20 cellular contexts compared by ENCODE assay signal in the genomic region with DNA sequence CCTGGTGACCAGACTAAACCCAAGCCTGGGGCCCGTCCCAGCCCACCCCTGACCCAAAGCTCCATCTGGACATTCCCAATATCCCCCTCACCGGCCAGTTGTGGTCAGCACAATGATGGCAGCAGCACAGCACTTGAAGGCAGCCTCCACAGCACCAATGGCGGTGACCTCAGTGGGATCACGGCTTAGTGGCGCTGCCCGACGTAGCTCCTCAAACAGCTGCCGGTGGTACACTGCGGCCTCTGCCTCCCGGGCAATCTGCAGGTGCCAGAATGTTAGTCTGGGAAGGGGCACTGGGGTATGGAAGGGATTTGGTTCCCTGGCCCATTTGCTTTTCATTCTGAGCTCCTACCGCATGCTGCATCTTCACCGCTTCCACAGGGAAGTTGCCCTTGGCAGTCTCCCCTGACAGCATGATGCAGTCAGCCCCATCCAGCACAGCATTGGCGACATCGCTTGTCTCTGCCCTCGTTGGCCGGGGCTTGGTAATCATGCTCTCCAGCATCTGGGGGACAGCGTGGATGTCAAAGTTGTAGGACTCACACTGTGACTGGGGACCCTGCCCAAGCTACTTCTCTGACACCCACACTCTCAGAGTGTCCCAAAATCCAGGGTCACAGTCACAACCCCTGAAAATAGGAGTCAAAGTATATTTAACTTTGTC. TPM values are rescaled to one million over a fixed set of nuclear protein-coding genes. Genes with fewer than 3 reads are reported as not detected.
A peak's percentile ranks its signal among the peaks of the same experiment; 100 is the strongest.
DNase-seq lines count a peak whose midpoint lies in the region; FAIRE-seq and TF ChIP-seq lines count a peak whose summit lies in the region.
"Had no signal": no experiment of that assay in that cellular context is flagged by ENCODE, and none has a peak within 500 bp of the region (broad histone marks: within the 10 kb centered on the region; RNA-seq: fewer than 3 reads in every experiment).

No MANE protein-coding gene starts in this region.

- H3K9me3 ChIP-seq in astrocyte (ENCODE audit: insufficient read depth, low read depth, low read length) (peaks cover 3% of the 10 kb centered on the region), H1 (ENCODE audit: insufficient read depth in 2 of 2, low read depth in 1 of 2, low read length in 1 of 2) (no peaks in the 10 kb centered on the region), osteoblast (ENCODE audit: low read depth, low read length) (no peaks in the 10 kb centered on the region)

- DNase-seq in astrocyte (ENCODE audit: low read depth) = no peak
- no peak for DNase-seq in H1 (ENCODE audit: low read depth in 1 of 2, low spot score in 2 of 2)
- peak; percentile 50 for DNase-seq in osteoblast (ENCODE audit: insufficient read length, low spot score, missing footprints)
- no peak for DNase-seq in GF-D8 (lab: John Stamatoyannopoulos, UW)
- no peak for DNase-seq in DMS53 treated with DMSO at 0.1 percent for 48 hours (lab: John Stamatoyannopoulos, UW; ENCODE audit: unreplicated experiment)
- DNase-seq in DMS 273 (lab: John Stamatoyannopoulos, UW; ENCODE audit: unreplicated experiment) = no peak
- DNase-seq: C1 segment of cervical spinal cord; Calu3; CD4-positive, alpha-beta memory T cell; COR-L47; DMS153; DMS79; EL; GDM1; GOT3; H7; HCEC 1CT had no signal

- no peak overlapping the region for H2BK5ac ChIP-seq in H1 (ENCODE audit: low read depth, low read length)

- no peak for TF ChIP-seq RAD21 in H1 (IDR thresholded peaks at IDR 0.05 in 1 of 2, conservative IDR thresholded peaks at IDR 0.05 in 1 of 2; ENCODE audit: low read depth in 2 of 2, low read length in 2 of 2)

- WGBS in H1 (ENCODE audit: extremely low coverage in 1 of 2, insufficient coverage in 1 of 2, insufficient read length in 1 of 2, insufficient replicate concordance in 2 of 2, low coverage in 1 of 2, low lambda C conversion rate in 2 of 2, missing lambda C conversion rate in 1 of 2), 2 experiments = 94% methylated on average over 17 of the region's 17 CpGs; no CpG with 5 or more reads in 1 of the 2 experiments

- no peak overlapping the region for H4K91ac ChIP-seq in H1 (replicated peaks; ENCODE audit: insufficient read length, low read length)

- no peak overlapping the region for H3K14ac ChIP-seq in H1 (ENCODE audit: insufficient read length)

- H3K23me2 ChIP-seq in H1 (ENCODE audit: low read depth, low read length) = peaks cover 5% of the 10 kb centered on the region; the same call in 1 of the 2 replicates

- H2BK120ac ChIP-seq in H1 (replicated peaks; ENCODE audit: low read depth, low read length) = no peak overlapping the region

- peaks cover 7% of the 10 kb centered on the region for H3K36me3 Mint-ChIP-seq in astrocyte (ENCODE audit: low read depth, unreplicated experiment)
- H3K36me3 Mint-ChIP-seq: CD4-positive, alpha-beta memory T cell had no signal

- peaks cover 66% of the 10 kb centered on the region for H3K27me3 Mint-ChIP-seq in astrocyte (ENCODE audit: low read depth, unreplicated experiment)

- TF ChIP-seq EP300 in H1 (IDR thresholded peaks at IDR 0.05; ENCODE audit: borderline replicate concordance in 1 of 2, low read depth in 2 of 2, low read length in 2 of 2) = no peak

- H2AFZ ChIP-seq in astrocyte (ENCODE audit: low read depth, low read length) = no peak overlapping the region
- no peak overlapping the region for H2AFZ ChIP-seq in H1 (ENCODE audit: low read length)
- no peak overlapping the region for H2AFZ ChIP-seq in osteoblast (ENCODE audit: low read length)

- no peak overlapping the region for H3K4ac ChIP-seq in H1 (replicated peaks; ENCODE audit: insufficient read length, low read depth, low read length)

- H2BK15ac ChIP-seq in H1 (ENCODE audit: low read length) = 0 out of 2 replicates have a peak overlapping the region, but pooled peaks have one; percentile 3

- no peak overlapping the region for H2BK12ac ChIP-seq in H1 (ENCODE audit: low read depth, low read length)

- H3K4me1 Mint-ChIP-seq in astrocyte (ENCODE audit: low read depth, unreplicated experiment) = no peaks in the 10 kb centered on the region

- no peaks in the 10 kb centered on the region for H3K36me3 ChIP-seq in astrocyte (ENCODE audit: insufficient read depth, low read length)
- H3K36me3 ChIP-seq in H1 (ENCODE audit: control insufficient read depth in 2 of 4, insufficient read depth in 4 of 4, low read length in 3 of 4) = no peaks in the 10 kb centered on the region
- H3K36me3 ChIP-seq in osteoblast (ENCODE audit: insufficient read depth, low read length) = no peaks in the 10 kb centered on the region

- CTCF ChIA-PET in H1 (lab: Charles Lee; ENCODE audit: partially characterized antibody) = interaction anchor here (0.6 to 6.3 kb wide), 9 partner anchors 14 to 53 kb away, joined by 3 to 37 read pairs (median 5); a partner anchor contains a TSS

- H3K79me1 ChIP-seq in H1 (ENCODE audit: low read depth, low read length) = no peaks in the 10 kb centered on the region

- H3K4me3 Mint-ChIP-seq in astrocyte (ENCODE audit: unreplicated experiment) = peak overlapping the region; percentile 60
- H3K4me3 Mint-ChIP-seq: CD4-positive, alpha-beta memory T cell had no signal

- H4K20me1 ChIP-seq in astrocyte (ENCODE audit: insufficient read depth, low read length) = no peaks in the 10 kb centered on the region
- H4K20me1 ChIP-seq in H1 (replicated peaks in 1 of 2; ENCODE audit: control insufficient read depth in 1 of 2, insufficient read depth in 2 of 2, low read length in 2 of 2) = no peaks in the 10 kb centered on the region
- H4K20me1 ChIP-seq in osteoblast (ENCODE audit: insufficient read depth, low read length) = no peaks in the 10 kb centered on the region

- H3K4me2 ChIP-seq in astrocyte (ENCODE audit: low read length) (no peak overlapping the region), H1 (ENCODE audit: insufficient read depth in 1 of 2, low read depth in 2 of 2, low read length in 2 of 2) (no peak overlapping the region), osteoblast (ENCODE audit: insufficient read depth, low read length) (no peak overlapping the region)

- H3K18ac ChIP-seq in H1 (ENCODE audit: extremely low read depth, low read length) = no peak overlapping the region

- no peak for FAIRE-seq in astrocyte (lab: Jason Lieb, UNC)
- no peak for FAIRE-seq in H1 (lab: Jason Lieb, UNC)
- FAIRE-seq: GM12891 had no signal

- H2BK20ac ChIP-seq in H1 (ENCODE audit: low read length) = no peak overlapping the region

- no peak overlapping the region for H3K27ac Mint-ChIP-seq in astrocyte (ENCODE audit: unreplicated experiment)
- H3K27ac Mint-ChIP-seq: CD4-positive, alpha-beta memory T cell had no signal

- TF ChIP-seq CTCF in astrocyte (IDR thresholded peaks at IDR 0.05; ENCODE audit: insufficient read depth, low read depth, low read length) (no peak), H1 (IDR thresholded peaks at IDR 0.05; ENCODE audit: control extremely low read depth in 1 of 3, insufficient read depth in 1 of 3, low read depth in 1 of 3, low read length in 3 of 3) (no peak), osteoblast (IDR thresholded peaks at IDR 0.05; ENCODE audit: extremely low read depth, low read depth, low read length) (no peak)

- no peak overlapping the region for H4K8ac ChIP-seq in H1 (ENCODE audit: extremely low read depth, insufficient read depth, low read length)

- no peak overlapping the region for H3K56ac ChIP-seq in H1 (replicated peaks; ENCODE audit: insufficient read length, low read depth, low read length)

- POLR2A ChIA-PET in H1 (lab: Charles Lee; ENCODE audit: partially characterized antibody) = interaction anchor here (1.5 to 3.0 kb wide), 6 partner anchors 11 to 43 kb away, joined by 4 to 10 read pairs (median 8); a partner anchor contains a TSS

- H3K4me3 ChIP-seq in astrocyte (ENCODE audit: insufficient read depth, low read depth, low read length) = no peak overlapping the region
- no peak overlapping the region for H3K4me3 ChIP-seq in H1 (ENCODE audit: extremely low read depth in 1 of 4, insufficient read depth in 2 of 4, low read depth in 3 of 4, low read length in 4 of 4)
- no peak overlapping the region for H3K4me3 ChIP-seq in osteoblast (ENCODE audit: insufficient read depth, low read length)

- H3K23ac ChIP-seq in H1 (ENCODE audit: insufficient read length) = no peak overlapping the region

- H3K9me3 Mint-ChIP-seq in astrocyte (ENCODE audit: unreplicated experiment) = peaks cover 3% of the 10 kb centered on the region

- no peak for TF ChIP-seq POLR2A in H1 (IDR thresholded peaks at IDR 0.05; ENCODE audit: control extremely low read depth in 1 of 2, low read depth in 2 of 2, low read length in 2 of 2)

- H3K27ac ChIP-seq in astrocyte (ENCODE audit: low read depth, low read length) = no peak overlapping the region
- no peak overlapping the region for H3K27ac ChIP-seq in H1 (ENCODE audit: low read depth, low read length)
- H3K27ac ChIP-seq in osteoblast (ENCODE audit: low read depth, low read length) = no peak overlapping the region

- H3K4me1 ChIP-seq in astrocyte (ENCODE audit: insufficient read depth, low read length) (no peaks in the 10 kb centered on the region), H1 (replicated peaks in 1 of 4; ENCODE audit: control insufficient read depth in 3 of 4, insufficient read depth in 4 of 4, low read length in 3 of 4) (peaks cover 3 to 23% (median 10%) of the 10 kb centered on the region in 4 experiments; a peak in 6 of 7 replicates), osteoblast (ENCODE audit: insufficient read depth, low read length) (no peaks in the 10 kb centered on the region)

- H2AK5ac ChIP-seq in H1 (ENCODE audit: low read depth, low read length) = no peak overlapping the region

- H4K5ac ChIP-seq in H1 (ENCODE audit: insufficient read length, low read depth, low read length) = no peak overlapping the region

- H3K9ac ChIP-seq in astrocyte (ENCODE audit: low read length) (no peak overlapping the region), H1 (replicated peaks in 1 of 4; ENCODE audit: extremely low read depth in 1 of 4, low read depth in 3 of 4, low read length in 3 of 4) (no peak overlapping the region)

- H3K79me2 ChIP-seq in astrocyte (ENCODE audit: insufficient read depth, low read length) (no peaks in the 10 kb centered on the region), H1 (ENCODE audit: control insufficient read depth in 1 of 2, insufficient read depth in 2 of 2, low read length in 2 of 2) (no peaks in the 10 kb centered on the region), osteoblast (ENCODE audit: insufficient read depth, low read length) (no peaks in the 10 kb centered on the region)

- H3K27me3 ChIP-seq in astrocyte (ENCODE audit: insufficient read depth, low read length) (peaks cover 37% of the 10 kb centered on the region), H1 (replicated peaks in 1 of 4; ENCODE audit: control insufficient read depth in 3 of 4, extremely low read depth in 1 of 4, insufficient read depth in 3 of 4, low read length in 3 of 4) (peaks cover 0 to 23% (median 14%) of the 10 kb centered on the region in 4 experiments; a peak in 5 of 7 replicates), osteoblast (ENCODE audit: insufficient read depth, low read length) (peaks cover 48% of the 10 kb centered on the region)

RNA-seq across cellular contexts. Expression of a gene that starts 8.0 kb away (rescaled TPM):
- not detected in 2 replicates for total RNA-seq in astrocyte
- total RNA-seq in H1 (2021; fragmentation: NEBNext Ultra II Directional; extraction: Animal tissue kit (Norgen Biotek cat#: 25700)) = 2.3 and 2.4 TPM in 2 replicates
- polyA plus RNA-seq in H1 (2011; rRNA removed) = 7.5 and 9.9 TPM in 2 replicates
- polyA plus RNA-seq in H1 (2011; cell fraction: cytosol; rRNA removed) = 7.1 TPM
- 8.5 TPM for polyA plus RNA-seq in H1 (2011; cell fraction: nucleus; rRNA removed)
- polyA plus RNA-seq in H1 (2012, experiment 1 of 2) = 2.9 to 5.2 TPM (median 4.0 TPM) in 4 replicates
- 4.1 TPM for polyA plus RNA-seq in H1 (2012, experiment 2 of 2)
- 0.93 TPM for polyA plus RNA-seq in H1 (2013, experiment 1 of 2)
- 0.96 TPM for polyA plus RNA-seq in H1 (2013, experiment 2 of 2)
- 2.8 and 3.7 TPM in 2 replicates for polyA minus RNA-seq in H1 (2011; rRNA and poly(A)+ RNA removed)
- 1.5 TPM for polyA minus RNA-seq in H1 (2011; cell fraction: cytosol; rRNA and poly(A)+ RNA removed)
- 1.1 TPM for polyA minus RNA-seq in H1 (2011; cell fraction: nucleus; rRNA and poly(A)+ RNA removed)
- not detected in 2 replicates for total RNA-seq in osteoblast
- total RNA-seq: A172; A673; Calu3; CD4-positive, alpha-beta memory T cell had no signal
- polyA plus RNA-seq: CD4-positive, alpha-beta memory T cell had no signal

RNA-seq across cellular contexts. Expression of a gene that starts 15.4 kb away (rescaled TPM):
- 153 and 217 TPM in 2 replicates for total RNA-seq in astrocyte
- total RNA-seq in H1 (2021; fragmentation: NEBNext Ultra II Directional; extraction: Animal tissue kit (Norgen Biotek cat#: 25700)) = 368 and 370 TPM in 2 replicates
- 234 and 267 TPM in 2 replicates for polyA plus RNA-seq in H1 (2011; rRNA removed)
- polyA plus RNA-seq in H1 (2011; cell fraction: cytosol; rRNA removed) = 353 TPM
- polyA plus RNA-seq in H1 (2011; cell fraction: nucleus; rRNA removed) = 245 TPM
- 352 to 469 TPM (median 417 TPM) in 4 replicates for polyA plus RNA-seq in H1 (2012, experiment 1 of 2)
- 350 TPM for polyA plus RNA-seq in H1 (2012, experiment 2 of 2)
- 351 TPM for polyA plus RNA-seq in H1 (2013, experiment 1 of 2)
- polyA plus RNA-seq in H1 (2013, experiment 2 of 2) = 364 TPM
- polyA minus RNA-seq in H1 (2011; rRNA and poly(A)+ RNA removed) = 183 and 260 TPM in 2 replicates
- polyA minus RNA-seq in H1 (2011; cell fraction: cytosol; rRNA and poly(A)+ RNA removed) = 103 TPM
- 97.7 TPM for polyA minus RNA-seq in H1 (2011; cell fraction: nucleus; rRNA and poly(A)+ RNA removed)
- 191 and 216 TPM in 2 replicates for total RNA-seq in osteoblast

RNA-seq across cellular contexts. Expression of a gene that starts 16.0 kb away (rescaled TPM):
- total RNA-seq in astrocyte = 3.4 and 3.6 TPM in 2 replicates
- total RNA-seq in H1 (2021; fragmentation: NEBNext Ultra II Directional; extraction: Animal tissue kit (Norgen Biotek cat#: 25700)) = 5.5 and 6.4 TPM in 2 replicates
- 7.3 and 8.8 TPM in 2 replicates for polyA plus RNA-seq in H1 (2011; rRNA removed)
- 8.3 TPM for polyA plus RNA-seq in H1 (2011; cell fraction: cytosol; rRNA removed)
- polyA plus RNA-seq in H1 (2011; cell fraction: nucleus; rRNA removed) = 41.0 TPM
- polyA plus RNA-seq in H1 (2012, experiment 1 of 2) = 6.4 to 8.9 TPM (median 6.9 TPM) in 4 replicates
- 3.6 TPM for polyA plus RNA-seq in H1 (2012, experiment 2 of 2)
- 4.6 TPM for polyA plus RNA-seq in H1 (2013, experiment 1 of 2)
- polyA plus RNA-seq in H1 (2013, experiment 2 of 2) = 4.7 TPM
- polyA minus RNA-seq in H1 (2011; rRNA and poly(A)+ RNA removed) = 4.7 and 8.4 TPM in 2 replicates
- 2.5 TPM for polyA minus RNA-seq in H1 (2011; cell fraction: cytosol; rRNA and poly(A)+ RNA removed)
- polyA minus RNA-seq in H1 (2011; cell fraction: nucleus; rRNA and poly(A)+ RNA removed) = 7.1 TPM
- 2.5 and 2.9 TPM in 2 replicates for total RNA-seq in osteoblast

RNA-seq across cellular contexts. Expression of a gene that starts 19.9 kb away (rescaled TPM):
- total RNA-seq in astrocyte (31.7 and 36.1 TPM in 2 replicates), osteoblast (17.4 and 19.7 TPM in 2 replicates)
- 58.2 and 62.2 TPM in 2 replicates for total RNA-seq in H1 (2021; fragmentation: NEBNext Ultra II Directional; extraction: Animal tissue kit (Norgen Biotek cat#: 25700))
- 76.0 and 98.8 TPM in 2 replicates for polyA plus RNA-seq in H1 (2011; rRNA removed)
- polyA plus RNA-seq in H1 (2011; cell fraction: cytosol; rRNA removed) = 73.0 TPM
- 458 TPM for polyA plus RNA-seq in H1 (2011; cell fraction: nucleus; rRNA removed)
- polyA plus RNA-seq in H1 (2012, experiment 1 of 2) = 49.9 to 84.8 TPM (median 77.3 TPM) in 4 replicates
- polyA plus RNA-seq in H1 (2012, experiment 2 of 2) = 31.5 TPM
- polyA plus RNA-seq in H1 (2013, experiment 1 of 2) = 59.7 TPM
- 53.7 TPM for polyA plus RNA-seq in H1 (2013, experiment 2 of 2)
- polyA minus RNA-seq in H1 (2011; rRNA and poly(A)+ RNA removed) = 74.1 and 100 TPM in 2 replicates
- 37.4 TPM for polyA minus RNA-seq in H1 (2011; cell fraction: cytosol; rRNA and poly(A)+ RNA removed)
- 107 TPM for polyA minus RNA-seq in H1 (2011; cell fraction: nucleus; rRNA and poly(A)+ RNA removed)

RNA-seq across cellular contexts. Expression of a gene that starts 27.5 kb away (rescaled TPM):
- total RNA-seq in astrocyte = 48.0 and 48.7 TPM in 2 replicates
- total RNA-seq in H1 (2021; fragmentation: NEBNext Ultra II Directional; extraction: Animal tissue kit (Norgen Biotek cat#: 25700)) = 54.6 and 59.8 TPM in 2 replicates
- polyA plus RNA-seq in H1 (2011; rRNA removed) = 90.4 and 117 TPM in 2 replicates
- 60.0 TPM for polyA plus RNA-seq in H1 (2011; cell fraction: cytosol; rRNA removed)
- 139 TPM for polyA plus RNA-seq in H1 (2011; cell fraction: nucleus; rRNA removed)
- 50.4 to 55.5 TPM (median 53.0 TPM) in 4 replicates for polyA plus RNA-seq in H1 (2012, experiment 1 of 2)
- polyA plus RNA-seq in H1 (2012, experiment 2 of 2) = 70.8 TPM
- 38.0 TPM for polyA plus RNA-seq in H1 (2013, experiment 1 of 2)
- 36.9 TPM for polyA plus RNA-seq in H1 (2013, experiment 2 of 2)
- polyA minus RNA-seq in H1 (2011; rRNA and poly(A)+ RNA removed) = 26.7 and 34.3 TPM in 2 replicates
- 25.6 TPM for polyA minus RNA-seq in H1 (2011; cell fraction: cytosol; rRNA and poly(A)+ RNA removed)
- 27.8 TPM for polyA minus RNA-seq in H1 (2011; cell fraction: nucleus; rRNA and poly(A)+ RNA removed)
- 15.6 and 16.5 TPM in 2 replicates for total RNA-seq in osteoblast
